Comparison of ENCODE assay signal across 25 cellular contexts in genomic region chr2:141522702-141523101, GRCh38.
A peak's percentile ranks its signal among the peaks of the same experiment; 100 is the strongest.
DNase-seq lines count a peak whose midpoint lies in the region; ATAC-seq and TF ChIP-seq lines count a peak whose summit lies in the region.
"Had no signal": no experiment of that assay in that cellular context is flagged by ENCODE, and none has a peak within 500 bp of the region (broad histone marks: within the 10 kb centered on the region; RNA-seq: fewer than 3 reads in every experiment).

No MANE protein-coding gene starts in this region.

- TF ChIP-seq CTCF in glutamatergic neuron (IDR thresholded peaks at IDR 0.05; ENCODE audit: partially characterized antibody, unreplicated experiment) = no peak

- peaks cover 16% of the 10 kb centered on the region for H3K4me1 Mint-ChIP-seq in glutamatergic neuron (ENCODE audit: low read depth, unreplicated experiment)
- H3K4me1 Mint-ChIP-seq: activated naive CD8-positive, alpha-beta T cell treated with anti-CD3 and anti-CD28 coated beads, Interleukin-2, amount 50 U/mL, for 24 hours; CD4-positive, CD25-positive, alpha-beta regulatory T cell; naive thymus-derived CD4-positive, alpha-beta T cell; T-helper 17 cell had no signal

- ATAC-seq in HG03378 (IDR thresholded peaks at IDR 0.05; ENCODE audit: unreplicated experiment) (peak; percentile 26), HG03354 (IDR thresholded peaks at IDR 0.05; ENCODE audit: poor library complexity, severe bottlenecking, unreplicated experiment) (no peak)
- ATAC-seq: activated naive CD8-positive, alpha-beta T cell treated with anti-CD3 and anti-CD28 coated beads, Interleukin-2, amount 50 U/mL, for 24 hours; left lobe of liver; naive thymus-derived CD4-positive, alpha-beta T cell; T-helper 17 cell had no signal

- peak; percentile 43 for DNase-seq in DMS53 (lab: John Stamatoyannopoulos, UW)
- DNase-seq in DMS53 treated with DMSO at 0.1 percent for 48 hours (lab: John Stamatoyannopoulos, UW; ENCODE audit: unreplicated experiment) = no peak
- peak; percentile 58 for DNase-seq in NCI-H524 treated with DMSO at 0.1 percent for 48 hours (lab: John Stamatoyannopoulos, UW)
- no peak for DNase-seq in glutamatergic neuron
- no peak for DNase-seq in NCI-H1436 (lab: John Stamatoyannopoulos, UW)
- DNase-seq in NCI-H82 treated with DMSO at 0.1 percent for 48 hours (lab: John Stamatoyannopoulos, UW; ENCODE audit: unreplicated experiment) = no peak
- DNase-seq: 8988T; activated CD4-positive, alpha-beta T cell treated with anti-CD3 and anti-CD28 coated beads for 48 hours; activated gamma-delta T cell treated with Interleukin-2 at 50 U/mL for 16 hours; activated naive CD8-positive, alpha-beta T cell treated with anti-CD3 and anti-CD28 coated beads, Interleukin-2, amount 50 U/mL, for 24 hours; activated T-cell treated with anti-CD3 and anti-CD28 coated beads, Interleukin-2, amount 50 U/mL, for 24 hours; CD4-positive, CD25-positive, alpha-beta regulatory T cell; EL; midbrain; naive thymus-derived CD4-positive, alpha-beta T cell; NCI-H2029 treated with DMSO at 0.1 percent for 48 hours; NCI-H526; retina; T-helper 17 cell; WERI-Rb-1 had no signal

- H3K36me3 Mint-ChIP-seq in glutamatergic neuron (ENCODE audit: unreplicated experiment) = no peaks in the 10 kb centered on the region
- H3K36me3 Mint-ChIP-seq: CD4-positive, CD25-positive, alpha-beta regulatory T cell; IgD-negative memory B cell; naive thymus-derived CD4-positive, alpha-beta T cell had no signal

- H3K4me3 Mint-ChIP-seq in glutamatergic neuron (ENCODE audit: unreplicated experiment) = no peak overlapping the region
- H3K4me3 Mint-ChIP-seq: activated naive CD8-positive, alpha-beta T cell treated with anti-CD3 and anti-CD28 coated beads, Interleukin-2, amount 50 U/mL, for 24 hours; activated T-cell treated with anti-CD3 and anti-CD28 coated beads, Interleukin-2, amount 50 U/mL, for 24 hours; CD4-positive, CD25-positive, alpha-beta regulatory T cell; IgD-negative memory B cell; naive thymus-derived CD4-positive, alpha-beta T cell; stimulated activated naive CD8-positive, alpha-beta T cell treated with anti-CD3 and anti-CD28 coated beads, Interleukin-15, Interleukin-2, amounts not matched to agents 100 ng/mL and 50 ng/mL, for 24 hours; T-helper 17 cell had no signal

- no peaks in the 10 kb centered on the region for H3K27me3 Mint-ChIP-seq in glutamatergic neuron (ENCODE audit: unreplicated experiment)
- H3K27me3 Mint-ChIP-seq: activated naive CD8-positive, alpha-beta T cell treated with anti-CD3 and anti-CD28 coated beads, Interleukin-2, amount 50 U/mL, for 24 hours; activated T-cell treated with anti-CD3 and anti-CD28 coated beads, Interleukin-2, amount 50 U/mL, for 24 hours; CD4-positive, CD25-positive, alpha-beta regulatory T cell; IgD-negative memory B cell; naive thymus-derived CD4-positive, alpha-beta T cell; stimulated activated naive CD8-positive, alpha-beta T cell treated with anti-CD3 and anti-CD28 coated beads, Interleukin-15, Interleukin-2, amounts not matched to agents 100 ng/mL and 50 ng/mL, for 24 hours; T-helper 17 cell had no signal

- H3K9me3 Mint-ChIP-seq in glutamatergic neuron (ENCODE audit: unreplicated experiment) = peaks cover 5% of the 10 kb centered on the region
- H3K9me3 Mint-ChIP-seq: IgD-negative memory B cell had no signal

- peak overlapping the region; percentile 65 for H3K27ac Mint-ChIP-seq in glutamatergic neuron (ENCODE audit: unreplicated experiment)
- H3K27ac Mint-ChIP-seq: activated naive CD8-positive, alpha-beta T cell treated with anti-CD3 and anti-CD28 coated beads, Interleukin-2, amount 50 U/mL, for 24 hours; activated T-cell treated with anti-CD3 and anti-CD28 coated beads, Interleukin-2, amount 50 U/mL, for 24 hours; CD4-positive, CD25-positive, alpha-beta regulatory T cell; IgD-negative memory B cell; naive thymus-derived CD4-positive, alpha-beta T cell; stimulated activated naive CD8-positive, alpha-beta T cell treated with anti-CD3 and anti-CD28 coated beads, Interleukin-15, Interleukin-2, amounts not matched to agents 100 ng/mL and 50 ng/mL, for 24 hours; T-helper 17 cell had no signal

Comparison
In these comparisons a context has a peak if more than half of its experiments do, and no peak if none do; other contexts are left out.
1. DNase-seq: peak in DMS53 (single experiment) and NCI-H524 treated with DMSO at 0.1 percent for 48 hours (single experiment); none in DMS53 treated with DMSO at 0.1 percent for 48 hours (single experiment), glutamatergic neuron (single experiment), NCI-H1436 (single experiment) and NCI-H82 treated with DMSO at 0.1 percent for 48 hours (single experiment).